In the genomic region with DNA sequence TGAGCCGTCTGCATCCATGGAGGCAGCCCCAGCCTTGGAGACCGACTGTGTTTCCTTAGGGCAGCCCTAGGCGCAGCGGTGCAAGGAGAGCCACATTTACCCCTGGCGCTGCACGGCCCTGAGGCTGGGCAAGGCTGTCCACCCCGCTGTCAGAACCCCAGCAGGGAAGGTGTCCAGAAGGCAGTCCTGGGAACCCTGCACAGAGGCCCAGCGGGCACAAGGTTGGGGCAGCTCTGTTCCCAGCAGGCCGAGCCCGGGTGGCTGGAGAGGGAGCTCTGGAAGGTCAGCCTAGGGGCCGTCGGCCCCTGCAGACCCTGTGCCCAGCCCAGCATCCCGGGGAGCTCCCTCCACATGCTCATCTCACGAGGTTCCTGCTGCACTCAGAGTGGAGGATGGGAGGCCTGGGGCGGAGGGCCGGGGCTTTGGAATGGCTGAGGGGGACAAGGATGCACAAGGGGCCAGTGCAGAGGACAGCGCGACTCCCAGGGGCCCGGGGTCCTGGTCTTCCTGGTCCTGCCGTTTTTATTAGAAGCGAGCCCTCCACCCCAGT, we compare ENCODE assay signal across 8 cellular contexts. TPM values are rescaled to one million over a fixed set of nuclear protein-coding genes. Genes with fewer than 3 reads are reported as not detected.
A peak's percentile ranks its signal among the peaks of the same experiment; 100 is the strongest.
DNase-seq lines count a peak whose midpoint lies in the region; ATAC-seq and TF ChIP-seq lines count a peak whose summit lies in the region.

No MANE protein-coding gene starts in this region.

- H3K56ac ChIP-seq in IMR-90 (ENCODE audit: extremely low read depth, insufficient read depth, low read length), result no peak overlapping the region

- H3K36me3 ChIP-seq in A673 (ENCODE audit: insufficient read depth, low read length, poor library complexity, severe bottlenecking), result no peaks in the 10 kb centered on the region
- H3K36me3 ChIP-seq in IMR-90 (ENCODE audit: control insufficient read depth, insufficient read depth, low read length), result no peaks in the 10 kb centered on the region
- no peaks in the 10 kb centered on the region for H3K36me3 ChIP-seq in mucosa of descending colon (ENCODE audit: low read depth)

- CTCF ChIA-PET in A673 (lab: Charles Lee) (no interaction called here), IMR-90 (lab: Yijun Ruan, JAX) (no interaction called here)

- no peak overlapping the region for H2BK120ac ChIP-seq in IMR-90 (ENCODE audit: low read depth, low read length)

- H3K18ac ChIP-seq in IMR-90 (ENCODE audit: low read depth, low read length), result no peak overlapping the region

- TF ChIP-seq CTCF in A673 (conservative IDR thresholded peaks at IDR 0.05; ENCODE audit: low read depth, low read length), result no peak
- TF ChIP-seq CTCF in IMR-90 (conservative IDR thresholded peaks at IDR 0.05; ENCODE audit: low read depth, low read length), result no peak
- no peak for TF ChIP-seq CTCF in dorsolateral prefrontal cortex (IDR thresholded peaks at IDR 0.05 in 54 of 56, conservative IDR thresholded peaks at IDR 0.05 in 2 of 56; ENCODE audit: low read depth in 1 of 56, partially characterized antibody in 56 of 56)
- no peak for TF ChIP-seq CTCF in mucosa of descending colon (IDR thresholded peaks at IDR 0.05)

- peak overlapping the region in 1 of 2 experiments; percentile 84; a peak in 3 of 4 replicates for H4K8ac ChIP-seq in IMR-90 (ENCODE audit: low read depth in 2 of 2, low read length in 2 of 2)

- H3K79me1 ChIP-seq in IMR-90 (ENCODE audit: low read depth in 1 of 2, low read length in 2 of 2), result peaks cover 0 to 7% of the 10 kb centered on the region in 2 experiments; a peak in 1 of 4 replicates

- H3K23ac ChIP-seq in IMR-90 (ENCODE audit: low read depth, low read length), result no peak overlapping the region

- no peak overlapping the region for H2BK5ac ChIP-seq in IMR-90 (ENCODE audit: low read depth, low read length, poor library complexity, severe bottlenecking)

- peak overlapping the region; percentile 54 for H3K4me3 ChIP-seq in A673 (ENCODE audit: low read depth, low read length, poor library complexity, severe bottlenecking)
- no peak overlapping the region; the same call in 1 of the 2 replicates for H3K4me3 ChIP-seq in IMR-90 (ENCODE audit: insufficient read depth, low read depth, low read length)
- peak overlapping the region; percentile 21 to 66 (median 54) for H3K4me3 ChIP-seq in dorsolateral prefrontal cortex
- H3K4me3 ChIP-seq in mucosa of descending colon, result no peak overlapping the region

- no peak overlapping the region for H3K14ac ChIP-seq in IMR-90 (replicated peaks; ENCODE audit: low read depth, low read length)

- peak overlapping the region; percentile 50; the same call in 1 of the 2 replicates for H3K4me2 ChIP-seq in IMR-90 (ENCODE audit: low read depth, low read length)

- H3K27me3 ChIP-seq in A673 (replicated peaks; ENCODE audit: insufficient read depth, low read depth, low read length, poor library complexity), result no peaks in the 10 kb centered on the region
- peaks cover 11% of the 10 kb centered on the region; the same call in 1 of the 2 replicates for H3K27me3 ChIP-seq in IMR-90 (ENCODE audit: control insufficient read depth, insufficient read depth, low read length)
- peaks cover 0 to 40% (median 0%) of the 10 kb centered on the region in 45 donors for H3K27me3 ChIP-seq in dorsolateral prefrontal cortex

- dilution Hi-C loops in IMR-90 (cut with HindIII; ENCODE audit: low sequenced_read_pairs, unreplicated experiment), result no loop called here

- H4K5ac ChIP-seq in IMR-90 (ENCODE audit: low read depth, low read length), result peak overlapping the region; percentile 23; the same call in 1 of the 2 replicates

- H3K9ac ChIP-seq in IMR-90 (ENCODE audit: low read depth, low read length), result no peak overlapping the region

- no peaks in the 10 kb centered on the region for H4K20me1 ChIP-seq in IMR-90 (ENCODE audit: insufficient read depth, low read length)

- no peak for TF ChIP-seq RAD21 in IMR-90 (IDR thresholded peaks at IDR 0.05; ENCODE audit: low read length)

- H2BK15ac ChIP-seq in IMR-90 (ENCODE audit: low read depth, low read length), result no peak overlapping the region

- POLR2A ChIA-PET in A673 (lab: Charles Lee; ENCODE audit: low non-redundant PET) (no interaction called here), IMR-90 (lab: Charles Lee; ENCODE audit: unreplicated experiment) (no interaction called here)

- ATAC-seq in IMR-90 (ENCODE audit: low read depth) (no peak), mucosa of descending colon (no peak), GM19467 (IDR thresholded peaks at IDR 0.05; ENCODE audit: unreplicated experiment) (no peak)

- peak overlapping the region; percentile 89 for H2AFZ ChIP-seq in IMR-90 (replicated peaks; ENCODE audit: low read length, poor library complexity)

- BruUV-seq in A673 (replicated peaks; lab: Mats Ljungman, UMichigan) (no TSS peak), IMR-90 (replicated peaks; lab: Mats Ljungman, UMichigan) (no TSS peak)

- H3K4me1 ChIP-seq in A673 (ENCODE audit: insufficient read depth, low read length, poor library complexity, severe bottlenecking) (peaks cover 20% of the 10 kb centered on the region), IMR-90 (ENCODE audit: control insufficient read depth, insufficient read depth, low read length) (peaks cover 17% of the 10 kb centered on the region), mucosa of descending colon (ENCODE audit: low read depth) (peaks cover 11% of the 10 kb centered on the region)

- 92% methylated on average over 5 of the region's 21 CpGs; no CpG with 5 or more reads in 1 of the 2 experiments for WGBS in IMR-90 (ENCODE audit: extremely low coverage in 2 of 2, insufficient read length in 1 of 2), 2 experiments

- no peak overlapping the region for H2BK20ac ChIP-seq in IMR-90 (ENCODE audit: low read depth, low read length)

- H3K27ac ChIP-seq in A673 (ENCODE audit: low read depth, low read length, poor library complexity, severe bottlenecking) (no peak overlapping the region), IMR-90 (ENCODE audit: insufficient read depth, low read length) (no peak overlapping the region), dorsolateral prefrontal cortex (peak overlapping the region in 3 of 59 donors; percentile 7 to 58 (median 38))

- H3K9me1 ChIP-seq in IMR-90 (ENCODE audit: insufficient read depth, low read length), result no peaks in the 10 kb centered on the region

- no peaks in the 10 kb centered on the region for H3K9me3 ChIP-seq in A673 (ENCODE audit: low read depth, low read length, poor library complexity, severe bottlenecking)
- no peaks in the 10 kb centered on the region for H3K9me3 ChIP-seq in IMR-90 (ENCODE audit: control insufficient read depth, insufficient read depth, low read length)
- H3K9me3 ChIP-seq in mucosa of descending colon, result no peaks in the 10 kb centered on the region

- intact Hi-C loops in A673 (cut with micrococcal nuclease; ENCODE audit: unreplicated experiment), result loop anchor here (2.0 kb wide), 1 partner anchor 37 kb away; no protein-coding TSS in a partner anchor
- intact Hi-C loops in IMR-90 (cut with micrococcal nuclease), result loop anchor here (1.0 to 5.0 kb wide), 3 partner anchors 35 to 74 kb away; no protein-coding TSS in a partner anchor
- intact Hi-C loops in dorsolateral prefrontal cortex (cut with DNase I), result no loop called here
- intact Hi-C loops in mucosa of descending colon (cut with DNase I, micrococcal nuclease), result no loop called here

- H2AK9ac ChIP-seq in IMR-90 (replicated peaks; ENCODE audit: low read depth, low read length, poor library complexity), result peak overlapping the region; percentile 90

- H4K91ac ChIP-seq in IMR-90 (ENCODE audit: insufficient read depth, low read depth, low read length), result no peak overlapping the region

- in situ Hi-C loops in IMR-90 (cut with MboI; ENCODE audit: low sequenced_read_pairs), result no loop called here

- TF ChIP-seq POLR2A in IMR-90 (IDR thresholded peaks at IDR 0.05; ENCODE audit: low read depth, low read length), result no peak

- peak overlapping the region; percentile 65; the same call in 1 of the 2 replicates for H3K4ac ChIP-seq in IMR-90 (ENCODE audit: low read depth, low read length)

- peak overlapping the region; percentile 45; the same call in 1 of the 2 replicates for H2AK5ac ChIP-seq in IMR-90 (ENCODE audit: low read depth, low read length)

- DNase-seq in A673 (ENCODE audit: low spot score), result no peak
- no peak for DNase-seq in IMR-90
- peak in 5 of 10 donors; percentile 17 to 42 (median 40) for DNase-seq in dorsolateral prefrontal cortex
- DNase-seq in mucosa of descending colon, result peak in 2 of 3 donors; percentile 33 to 52
- no peak for DNase-seq in inferior parietal cortex (ENCODE audit: extremely low spot score)
- no peak for DNase-seq in NCI-H1417 treated with DMSO at 0.1 percent for 48 hours (lab: John Stamatoyannopoulos, UW)
- no peak for DNase-seq in LoVo (ENCODE audit: low spot score)

TF ChIP-seq in IMR-90, 13 proteins besides CTCF, POLR2A, EP300 and RAD21 (continues in another document):
- no peak for TF ChIP-seq MAZ (IDR thresholded peaks at IDR 0.05; ENCODE audit: borderline replicate concordance, low read depth, low read length)

RNA-seq across cellular contexts. Expression of a gene that starts 19.9 kb away (rescaled TPM):
- 24.1 and 28.4 TPM in 2 replicates for total RNA-seq in A673 (2021)
- 5.9 and 6.9 TPM in 2 replicates for total RNA-seq in IMR-90 (2012; rRNA removed)
- 22.9 and 31.9 TPM in 2 replicates for polyA plus RNA-seq in IMR-90 (2012; rRNA removed)
- 7.3 and 10.5 TPM in 2 replicates for polyA plus RNA-seq in IMR-90 (2012; cell fraction: cytosol; rRNA removed)
- 30.0 and 141 TPM in 2 replicates for polyA plus RNA-seq in IMR-90 (2012; cell fraction: nucleus; rRNA removed; ENCODE audit: low replicate concordance)
- total RNA-seq in dorsolateral prefrontal cortex, result 10 to 100 TPM in 10 of 120 experiments, 1 to 10 TPM in 109, under 1 TPM in 1; 0.85 to 22.6 (median 4.2) TPM
- total RNA-seq in mucosa of descending colon, result 1 to 10 TPM; 2.2 to 4.3 (median 2.7) TPM

RNA-seq across cellular contexts. Expression of a gene that starts 55.3 kb away (rescaled TPM):
- total RNA-seq in A673 (2021), result 197 and 214 TPM in 2 replicates
- 105 and 106 TPM in 2 replicates for total RNA-seq in IMR-90 (2012; rRNA removed)
- 74.2 and 75.7 TPM in 2 replicates for polyA plus RNA-seq in IMR-90 (2012; rRNA removed)
- polyA plus RNA-seq in IMR-90 (2012; cell fraction: cytosol; rRNA removed), result 54.0 and 63.6 TPM in 2 replicates
- 86.7 and 138 TPM in 2 replicates for polyA plus RNA-seq in IMR-90 (2012; cell fraction: nucleus; rRNA removed; ENCODE audit: low replicate concordance)
- 10 to 100 TPM; 34.5 to 72.4 (median 54.8) TPM for total RNA-seq in dorsolateral prefrontal cortex
- 10 to 100 TPM; 47.3 to 56.2 (median 54.6) TPM for total RNA-seq in mucosa of descending colon

RNA-seq across cellular contexts. Expression of a gene that starts 56.6 kb away (rescaled TPM):
- total RNA-seq in A673 (2021), result 43.3 and 48.3 TPM in 2 replicates
- total RNA-seq in IMR-90 (2012; rRNA removed), result 3.4 and 3.6 TPM in 2 replicates
- polyA plus RNA-seq in IMR-90 (2012; rRNA removed), result 41.0 and 50.7 TPM in 2 replicates
- 14.1 and 16.5 TPM in 2 replicates for polyA plus RNA-seq in IMR-90 (2012; cell fraction: cytosol; rRNA removed)
- polyA plus RNA-seq in IMR-90 (2012; cell fraction: nucleus; rRNA removed; ENCODE audit: low replicate concordance), result 305 and 1,032 TPM in 2 replicates
- total RNA-seq in dorsolateral prefrontal cortex, result 10 to 100 TPM in 101 of 120 experiments, 1 to 10 TPM in 19; 5.7 to 35.4 (median 14.2) TPM
- total RNA-seq in mucosa of descending colon, result 10 to 100 TPM in 2 of 3 donors, 1 to 10 TPM in 1; 9.0 to 14.7 (median 11.0) TPM

Comparison
In these comparisons a context has a peak if more than half of its experiments do, and no peak if none do; other contexts are left out.
1. DNase-seq: peak in mucosa of descending colon (2 of 3); none in A673 (single experiment), IMR-90 (single experiment), inferior parietal cortex (single experiment), NCI-H1417 treated with DMSO at 0.1 percent for 48 hours (single experiment) and LoVo (single experiment).
2. H3K4me3 ChIP-seq: peak in A673 (single experiment) and dorsolateral prefrontal cortex (59 of 59); none in IMR-90 (single experiment) and mucosa of descending colon (single experiment).
3. intact Hi-C loops: an anchor here in A673 (2.0 kb wide) and IMR-90 (1.0 to 5.0 kb wide); none called in dorsolateral prefrontal cortex and mucosa of descending colon.